ENCODE assay signal across 14 cellular contexts in genomic region chr17:45308840-45309239, GRCh38. TPM values are rescaled to one million over a fixed set of nuclear protein-coding genes. Genes with fewer than 3 reads are reported as not detected.
DNase-seq lines count a peak whose midpoint lies in the region; ATAC-seq and TF ChIP-seq lines count a peak whose summit lies in the region.
"Had no signal": no experiment of that assay in that cellular context is flagged by ENCODE, and none has a peak within 500 bp of the region (broad histone marks: within the 10 kb centered on the region; RNA-seq: fewer than 3 reads in every experiment).

No MANE protein-coding gene starts in this region.

- intact Hi-C loops in psoas muscle (cut with DNase I): no loop called here

- POLR2A ChIA-PET in CD8-positive, alpha-beta memory T cell (lab: Charles Lee): no interaction called here

- TF ChIP-seq CTCF in psoas muscle (IDR thresholded peaks at IDR 0.05): no peak
- no peak for TF ChIP-seq CTCF in glutamatergic neuron (IDR thresholded peaks at IDR 0.05; ENCODE audit: partially characterized antibody, unreplicated experiment)

- DNase-seq in CD8-positive, alpha-beta memory T cell: no peak
- no peak for DNase-seq in activated naive CD8-positive, alpha-beta T cell treated with anti-CD3 and anti-CD28 coated beads, Interleukin-2, amount 50 U/mL, for 24 hours
- DNase-seq in psoas muscle (no peak), NCI-H1105 treated with DMSO at 0.1 percent for 48 hours (lab: John Stamatoyannopoulos, UW) (no peak), mucosa of gallbladder (ENCODE audit: low spot score) (no peak), glutamatergic neuron (no peak)
- DNase-seq: aorta, dorsolateral prefrontal cortex, immature natural killer cell, right cardiac atrium, substantia nigra had no signal

- no peaks in the 10 kb centered on the region for H3K27me3 Mint-ChIP-seq in CD8-positive, alpha-beta memory T cell
- H3K27me3 Mint-ChIP-seq in activated naive CD8-positive, alpha-beta T cell treated with anti-CD3 and anti-CD28 coated beads, Interleukin-2, amount 50 U/mL, for 24 hours: no peaks in the 10 kb centered on the region
- H3K27me3 Mint-ChIP-seq in glutamatergic neuron (ENCODE audit: unreplicated experiment): peaks cover 3% of the 10 kb centered on the region

- no peaks in the 10 kb centered on the region for H3K27me3 ChIP-seq in BLaER1 treated with 17β-estradiol and CSF1 and Interleukin-3, amounts not matched to agents 10 nM and 100 nM
- H3K27me3 ChIP-seq in CD8-positive, alpha-beta memory T cell (ENCODE audit: insufficient read depth, low read length, poor library complexity, severe bottlenecking): no peaks in the 10 kb centered on the region
- no peaks in the 10 kb centered on the region for H3K27me3 ChIP-seq in psoas muscle (ENCODE audit: insufficient read depth in 3 of 3, low read length in 2 of 3)
- H3K27me3 ChIP-seq: dorsolateral prefrontal cortex had no signal

- CTCF ChIA-PET in CD8-positive, alpha-beta memory T cell (lab: Charles Lee): interaction anchor here (1.0 to 2.9 kb wide), 3 partner anchors 31 to 90 kb away, joined by 3 to 14 read pairs (median 5); no protein-coding TSS in a partner anchor

- H3K4me3 Mint-ChIP-seq in CD8-positive, alpha-beta memory T cell: peak overlapping the region in 1 of 7 donors; percentile 35
- H3K4me3 Mint-ChIP-seq in activated naive CD8-positive, alpha-beta T cell treated with anti-CD3 and anti-CD28 coated beads, Interleukin-2, amount 50 U/mL, for 24 hours: peak overlapping the region; percentile 42
- no peak overlapping the region for H3K4me3 Mint-ChIP-seq in glutamatergic neuron (ENCODE audit: unreplicated experiment)

- H3K9ac ChIP-seq in BLaER1 treated with 17β-estradiol and CSF1 and Interleukin-3, amounts not matched to agents 10 nM and 100 nM: no peak overlapping the region

- H3K9me3 Mint-ChIP-seq in CD8-positive, alpha-beta memory T cell: no peaks in the 10 kb centered on the region
- no peaks in the 10 kb centered on the region for H3K9me3 Mint-ChIP-seq in activated naive CD8-positive, alpha-beta T cell treated with anti-CD3 and anti-CD28 coated beads, Interleukin-2, amount 50 U/mL, for 24 hours
- H3K9me3 Mint-ChIP-seq in glutamatergic neuron (ENCODE audit: unreplicated experiment): peaks cover 2% of the 10 kb centered on the region
- H3K9me3 Mint-ChIP-seq: immature natural killer cell had no signal

- peak overlapping the region in 5 of 8 donors; percentile 13 to 81 (median 61) for H3K27ac Mint-ChIP-seq in CD8-positive, alpha-beta memory T cell
- H3K27ac Mint-ChIP-seq in activated naive CD8-positive, alpha-beta T cell treated with anti-CD3 and anti-CD28 coated beads, Interleukin-2, amount 50 U/mL, for 24 hours: peak overlapping the region; percentile 96
- no peak overlapping the region for H3K27ac Mint-ChIP-seq in glutamatergic neuron (ENCODE audit: unreplicated experiment)

- ATAC-seq in activated naive CD8-positive, alpha-beta T cell treated with anti-CD3 and anti-CD28 coated beads, Interleukin-2, amount 50 U/mL, for 24 hours: no peak
- ATAC-seq in psoas muscle: no peak
- ATAC-seq: HCT116, right cardiac atrium had no signal

- peaks cover 76 to 89% (median 87%) of the 10 kb centered on the region in 3 donors for H3K4me1 Mint-ChIP-seq in CD8-positive, alpha-beta memory T cell
- H3K4me1 Mint-ChIP-seq in activated naive CD8-positive, alpha-beta T cell treated with anti-CD3 and anti-CD28 coated beads, Interleukin-2, amount 50 U/mL, for 24 hours: peaks cover 95% of the 10 kb centered on the region
- peaks cover 21% of the 10 kb centered on the region for H3K4me1 Mint-ChIP-seq in glutamatergic neuron (ENCODE audit: low read depth, unreplicated experiment)

- WGBS in psoas muscle, 3 donors: 93 to 99% (median 94%) methylated on average over 5 of the region's 5 CpGs

- H3K4me2 ChIP-seq in BLaER1 treated with 17β-estradiol and CSF1 and Interleukin-3, amounts not matched to agents 10 nM and 100 nM: peak overlapping the region; percentile 77 to 98 (median 90); a peak in 21 of 22 replicates

- H4K20me1 ChIP-seq in BLaER1 treated with 17β-estradiol and CSF1 and Interleukin-3, amounts not matched to agents 10 nM and 100 nM: peaks cover 0 to 53% (median 12%) of the 10 kb centered on the region in 11 experiments; a peak in 12 of 22 replicates

- H3K36me3 Mint-ChIP-seq in CD8-positive, alpha-beta memory T cell: peaks cover 0 to 53% (median 7%) of the 10 kb centered on the region in 3 donors
- peaks cover 67% of the 10 kb centered on the region for H3K36me3 Mint-ChIP-seq in activated naive CD8-positive, alpha-beta T cell treated with anti-CD3 and anti-CD28 coated beads, Interleukin-2, amount 50 U/mL, for 24 hours (ENCODE audit: low read depth)
- no peaks in the 10 kb centered on the region for H3K36me3 Mint-ChIP-seq in glutamatergic neuron (ENCODE audit: unreplicated experiment)
- H3K36me3 Mint-ChIP-seq: immature natural killer cell had no signal

- 0 out of 22 replicates have a peak, but pooled peaks cover 0 to 6% (median 0%) of the 10 kb centered on the region in 11 experiments for H3K9me3 ChIP-seq in BLaER1 treated with 17β-estradiol and CSF1 and Interleukin-3, amounts not matched to agents 10 nM and 100 nM (replicated peaks in 1 of 11)
- H3K9me3 ChIP-seq in CD8-positive, alpha-beta memory T cell (ENCODE audit: low read length): no peaks in the 10 kb centered on the region
- H3K9me3 ChIP-seq in psoas muscle: no peaks in the 10 kb centered on the region

- H3K36me3 ChIP-seq in BLaER1 treated with 17β-estradiol and CSF1 and Interleukin-3, amounts not matched to agents 10 nM and 100 nM: peaks cover 11 to 71% (median 54%) of the 10 kb centered on the region in 11 experiments; a peak in 20 of 22 replicates
- peaks cover 7% of the 10 kb centered on the region for H3K36me3 ChIP-seq in CD8-positive, alpha-beta memory T cell (ENCODE audit: insufficient read depth, low read length)
- H3K36me3 ChIP-seq in psoas muscle (ENCODE audit: insufficient read depth in 1 of 2, low read depth in 1 of 2): peaks cover 0 to 5% of the 10 kb centered on the region in 2 donors

- H3K4me1 ChIP-seq in BLaER1 treated with 17β-estradiol and CSF1 and Interleukin-3, amounts not matched to agents 10 nM and 100 nM: peaks cover 96 to 100% (median 100%) of the 10 kb centered on the region in 10 experiments
- peaks cover 76% of the 10 kb centered on the region for H3K4me1 ChIP-seq in CD8-positive, alpha-beta memory T cell (ENCODE audit: insufficient read depth, low read length)
- peaks cover 91% of the 10 kb centered on the region for H3K4me1 ChIP-seq in psoas muscle

- H3K27ac ChIP-seq in BLaER1 treated with 17β-estradiol and CSF1 and Interleukin-3, amounts not matched to agents 10 nM and 100 nM: peak overlapping the region in 5 of 11 experiments; percentile 4 to 81 (median 79); a peak in 4 of 22 replicates
- no peak overlapping the region for H3K27ac ChIP-seq in CD8-positive, alpha-beta memory T cell (ENCODE audit: low read depth, low read length)
- H3K27ac ChIP-seq in psoas muscle: peak overlapping the region; percentile 94

- H3K4me3 ChIP-seq in BLaER1 treated with 17β-estradiol and CSF1 and Interleukin-3, amounts not matched to agents 10 nM and 100 nM: no peak overlapping the region
- H3K4me3 ChIP-seq in CD8-positive, alpha-beta memory T cell (ENCODE audit: low read length): no peak overlapping the region
- no peak overlapping the region for H3K4me3 ChIP-seq in psoas muscle
- H3K4me3 ChIP-seq: dorsolateral prefrontal cortex had no signal

RNA-seq across cellular contexts. Expression of gene MAP3K14, which starts 8.0 kb away (rescaled TPM):
- total RNA-seq in CD8-positive, alpha-beta memory T cell: 10 to 100 TPM; 60.2 to 62.4 TPM
- 9.0 TPM for polyA plus RNA-seq in CD8-positive, alpha-beta memory T cell
- total RNA-seq in psoas muscle (10 to 100 TPM; 21.8 to 53.5 (median 30.1) TPM), mucosa of gallbladder (19.1 TPM), glutamatergic neuron (ENCODE audit: unreplicated experiment) (5.7 TPM)
- polyA plus RNA-seq in psoas muscle: 10 to 100 TPM; 12.4 to 28.1 (median 24.6) TPM

RNA-seq across cellular contexts. Expression of gene SPATA32, which starts 46.9 kb away (rescaled TPM):
- total RNA-seq in CD8-positive, alpha-beta memory T cell: under 1 TPM in 1 of 2 experiments, not detected in 1; 0.15 TPM
- 0.33 TPM for polyA plus RNA-seq in CD8-positive, alpha-beta memory T cell
- total RNA-seq in psoas muscle (under 1 TPM in 1 of 4 donors, not detected in 3; 0.11 TPM), mucosa of gallbladder (not detected), glutamatergic neuron (ENCODE audit: unreplicated experiment) (not detected)
- polyA plus RNA-seq in psoas muscle: not detected
- total RNA-seq: aorta, HT-29, right cardiac atrium had no signal
- polyA plus RNA-seq: aorta, right cardiac atrium had no signal
